ENCODE assay signal across 23 cellular contexts in the genomic region with DNA sequence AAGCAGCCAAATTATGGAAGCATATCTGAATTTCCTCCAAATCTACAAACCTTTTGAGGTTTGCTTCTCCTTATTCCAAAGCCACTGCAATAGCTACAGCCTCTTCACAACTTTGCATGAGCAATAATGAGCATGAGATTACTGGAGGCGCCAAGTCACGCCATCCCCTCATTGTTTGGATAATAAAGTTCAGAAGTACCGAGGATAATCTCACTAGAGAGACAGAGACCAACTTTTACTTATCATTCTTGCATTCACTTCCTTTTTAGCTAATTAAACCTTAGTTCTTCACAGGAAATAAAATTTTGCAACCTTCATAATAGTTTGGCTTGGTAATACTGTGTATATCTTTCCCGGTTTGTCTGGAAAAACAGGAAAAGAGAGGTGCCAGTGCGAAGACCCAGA.
"Had no signal": no experiment of that assay in that cellular context is flagged by ENCODE, and none has a peak within 500 bp of the region (broad histone marks: within the 10 kb centered on the region; RNA-seq: fewer than 3 reads in every experiment).

No MANE protein-coding gene starts in this region.

- ATAC-seq: activated CD8-positive, alpha-beta memory T cell treated with anti-CD3 and anti-CD28 coated beads, Interleukin-2, amount 10 ng/mL, durations not matched to agents 7 days and 5 days; activated T-helper 17 cell treated with anti-CD3 and anti-CD28 coated beads, Interleukin-2, amount 50 U/mL, for 72 hours; heart left ventricle; left ventricle myocardium superior; natural killer cell treated with Interleukin-12 subunit alpha and Interleukin-12 subunit beta and Interleukin-15 and Interleukin-18, amount 100 ng/mL, for 72 hours had no signal

- H3K4me1 Mint-ChIP-seq: activated B cell treated with CpG ODN at 0.5 μM for 24 hours; activated CD4-positive, alpha-beta memory T cell treated with anti-CD3 and anti-CD28 coated beads, Interleukin-2, amount 10 ng/mL, durations not matched to agents 7 days and 5 days; activated CD8-positive, alpha-beta memory T cell treated with anti-CD3 and anti-CD28 coated beads, Interleukin-2, amount 10 ng/mL, durations not matched to agents 7 days and 5 days; activated naive CD8-positive, alpha-beta T cell treated with anti-CD3 and anti-CD28 coated beads, Interleukin-2, amount 10 ng/mL, durations not matched to agents 7 days and 5 days; activated T-helper 17 cell treated with anti-CD3 and anti-CD28 coated beads, Interleukin-2, amount 50 U/mL, for 72 hours; immature natural killer cell had no signal

- H3K4me1 ChIP-seq: heart left ventricle, parathyroid adenoma had no signal

- H3K9me3 ChIP-seq: heart left ventricle had no signal

- H3K27ac Mint-ChIP-seq: activated B cell treated with CpG ODN at 0.5 μM for 24 hours; activated CD4-positive, alpha-beta memory T cell treated with anti-CD3 and anti-CD28 coated beads, Interleukin-2, amount 10 ng/mL, durations not matched to agents 7 days and 5 days; activated CD8-positive, alpha-beta memory T cell treated with anti-CD3 and anti-CD28 coated beads, Interleukin-2, amount 10 ng/mL, durations not matched to agents 7 days and 5 days; activated naive CD8-positive, alpha-beta T cell treated with anti-CD3 and anti-CD28 coated beads, Interleukin-2, amount 10 ng/mL, durations not matched to agents 7 days and 5 days; activated T-helper 17 cell treated with anti-CD3 and anti-CD28 coated beads, Interleukin-2, amount 50 U/mL, for 72 hours; immature natural killer cell; natural killer cell treated with Interleukin-12 subunit alpha and Interleukin-12 subunit beta and Interleukin-15 and Interleukin-18, amount 100 ng/mL, for 72 hours; stimulated activated naive CD8-positive, alpha-beta T cell treated with anti-CD3 and anti-CD28 coated beads, Interleukin-15, Interleukin-2, amounts not matched to agents 100 ng/mL and 50 ng/mL, for 24 hours; type B pancreatic cell had no signal

- H3K9me3 Mint-ChIP-seq: activated CD4-positive, alpha-beta memory T cell treated with anti-CD3 and anti-CD28 coated beads, Interleukin-2, amount 10 ng/mL, durations not matched to agents 7 days and 5 days; activated naive CD8-positive, alpha-beta T cell treated with anti-CD3 and anti-CD28 coated beads, Interleukin-2, amount 10 ng/mL, durations not matched to agents 7 days and 5 days; type B pancreatic cell had no signal

- H3K27me3 Mint-ChIP-seq: activated CD4-positive, alpha-beta memory T cell treated with anti-CD3 and anti-CD28 coated beads, Interleukin-2, amount 10 ng/mL, durations not matched to agents 7 days and 5 days; activated CD8-positive, alpha-beta memory T cell treated with anti-CD3 and anti-CD28 coated beads, Interleukin-2, amount 10 ng/mL, durations not matched to agents 7 days and 5 days; activated naive CD8-positive, alpha-beta T cell treated with anti-CD3 and anti-CD28 coated beads, Interleukin-2, amount 10 ng/mL, durations not matched to agents 7 days and 5 days; natural killer cell treated with Interleukin-12 subunit alpha and Interleukin-12 subunit beta and Interleukin-15 and Interleukin-18, amount 100 ng/mL, for 72 hours; stimulated activated naive CD8-positive, alpha-beta T cell treated with anti-CD3 and anti-CD28 coated beads, Interleukin-15, Interleukin-2, amounts not matched to agents 100 ng/mL and 50 ng/mL, for 24 hours; type B pancreatic cell had no signal

- H3K36me3 ChIP-seq: brain microvascular endothelial cell, heart left ventricle had no signal

- H3K27ac ChIP-seq: brain microvascular endothelial cell, dorsolateral prefrontal cortex, epithelial cell of prostate, heart left ventricle, parathyroid adenoma had no signal

- H3K9ac ChIP-seq: parathyroid adenoma had no signal

- H3K79me2 ChIP-seq: parathyroid adenoma had no signal

- FAIRE-seq: colon, frontal cortex had no signal

- H3K4me3 ChIP-seq: dorsolateral prefrontal cortex, heart left ventricle had no signal

- H3K36me3 Mint-ChIP-seq: activated CD8-positive, alpha-beta memory T cell treated with anti-CD3 and anti-CD28 coated beads, Interleukin-2, amount 10 ng/mL, durations not matched to agents 7 days and 5 days; activated naive CD8-positive, alpha-beta T cell treated with anti-CD3 and anti-CD28 coated beads, Interleukin-2, amount 10 ng/mL, durations not matched to agents 7 days and 5 days; immature natural killer cell; natural killer cell treated with Interleukin-12 subunit alpha and Interleukin-12 subunit beta and Interleukin-15 and Interleukin-18, amount 100 ng/mL, for 72 hours; type B pancreatic cell had no signal

- H3K27me3 ChIP-seq: brain microvascular endothelial cell had no signal

- H3K4me3 Mint-ChIP-seq: activated B cell treated with CpG ODN at 0.5 μM for 24 hours; activated CD4-positive, alpha-beta memory T cell treated with anti-CD3 and anti-CD28 coated beads, Interleukin-2, amount 10 ng/mL, durations not matched to agents 7 days and 5 days; activated CD8-positive, alpha-beta memory T cell treated with anti-CD3 and anti-CD28 coated beads, Interleukin-2, amount 10 ng/mL, durations not matched to agents 7 days and 5 days; activated naive CD8-positive, alpha-beta T cell treated with anti-CD3 and anti-CD28 coated beads, Interleukin-2, amount 10 ng/mL, durations not matched to agents 7 days and 5 days; activated T-helper 17 cell treated with anti-CD3 and anti-CD28 coated beads, Interleukin-2, amount 50 U/mL, for 72 hours; immature natural killer cell; natural killer cell treated with Interleukin-12 subunit alpha and Interleukin-12 subunit beta and Interleukin-15 and Interleukin-18, amount 100 ng/mL, for 72 hours; stimulated activated naive CD8-positive, alpha-beta T cell treated with anti-CD3 and anti-CD28 coated beads, Interleukin-15, Interleukin-2, amounts not matched to agents 100 ng/mL and 50 ng/mL, for 24 hours; type B pancreatic cell had no signal

- DNase-seq: activated B cell treated with CpG ODN at 0.5 μM for 24 hours; activated CD4-positive, alpha-beta memory T cell treated with anti-CD3 and anti-CD28 coated beads, Interleukin-2, amount 10 ng/mL, durations not matched to agents 7 days and 5 days; activated CD4-positive, alpha-beta T cell treated with anti-CD3 and anti-CD28 coated beads for 4 hours; activated CD8-positive, alpha-beta memory T cell treated with anti-CD3 and anti-CD28 coated beads, Interleukin-2, amount 10 ng/mL, durations not matched to agents 7 days and 5 days; activated naive CD4-positive, alpha-beta T cell; activated naive CD8-positive, alpha-beta T cell treated with anti-CD3 and anti-CD28 coated beads, Interleukin-2, amount 10 ng/mL, durations not matched to agents 7 days and 5 days; brain microvascular endothelial cell; central memory CD4-positive, alpha-beta T cell; dorsolateral prefrontal cortex; heart left ventricle; immature natural killer cell; kidney glomerular epithelial cell; stimulated activated CD4-positive, alpha-beta T cell treated with anti-CD3 and anti-CD28 coated beads, Interleukin-12 subunit alpha, Interleukin-12 subunit beta, amount 100 ng/mL, for 4 hours; stimulated activated CD4-positive, alpha-beta T cell treated with anti-CD3 and anti-CD28 coated beads, Interleukin-1b, Interleukin-23, amount 100 ng/mL, for 48 hours had no signal

- H2AFZ ChIP-seq: parathyroid adenoma had no signal
